Comparison of ENCODE assay signal across 10 cellular contexts in genomic region chr17:69060835-69061234, GRCh38. TPM values are rescaled to one million over a fixed set of nuclear protein-coding genes. Genes with fewer than 3 reads are reported as not detected.
DNase-seq lines count a peak whose midpoint lies in the region; ATAC-seq, FAIRE-seq and TF ChIP-seq lines count a peak whose summit lies in the region.
"Had no signal": no experiment of that assay in that cellular context is flagged by ENCODE, and none has a peak within 500 bp of the region (broad histone marks: within the 10 kb centered on the region; RNA-seq: fewer than 3 reads in every experiment).

Gene ABCA9 (minus strand): TSS chr17:69060927. CDS start chr17:69051126, 9,801 bp downstream.

- H3K36me3 ChIP-seq in smooth muscle cell (ENCODE audit: low read depth) = peaks cover 4% of the 10 kb centered on the region

- no peak for FAIRE-seq in HTR-8/SVneo (lab: Jason Lieb, UNC)

- 58% methylated on average over 2 of the region's 2 CpGs for WGBS in smooth muscle cell (ENCODE audit: low lambda C conversion rate)

- H3K9ac ChIP-seq in smooth muscle cell (ENCODE audit: low read depth) = no peak within 1 kb of the TSS

- ATAC-seq in HG02798 (IDR thresholded peaks at IDR 0.05; ENCODE audit: poor library complexity, unreplicated experiment) = no peak
- ATAC-seq: Panc1 had no signal

- peak within 1 kb of the TSS; percentile 63 for H2AFZ ChIP-seq in smooth muscle cell (ENCODE audit: low read depth)

- DNase-seq in GM03348 (ENCODE audit: low spot score) = peak; percentile 69
- peak; percentile 95 to 97 for DNase-seq in cardiac fibroblast (ENCODE audit: low read depth in 2 of 2)
- DNase-seq in kidney glomerular epithelial cell (lab: John Stamatoyannopoulos, UW) = peak; percentile 83
- no peak for DNase-seq in smooth muscle cell (lab: John Stamatoyannopoulos, UW; ENCODE audit: unreplicated experiment)
- no peak for DNase-seq in NCI-H1092 (lab: John Stamatoyannopoulos, UW)
- DNase-seq in HTR-8/SVneo (ENCODE audit: insufficient read length, low spot score) = no peak
- no peak for DNase-seq in NCI-H1092 treated with DMSO at 0.1 percent for 48 hours (lab: John Stamatoyannopoulos, UW)
- DNase-seq: activated CD4-positive, alpha-beta T cell treated with anti-CD3 and anti-CD28 coated beads for 48 hours had no signal

- peaks cover 9% of the 10 kb centered on the region for H3K9me3 ChIP-seq in smooth muscle cell (replicated peaks; ENCODE audit: low read depth)

- H3K4me1 ChIP-seq in smooth muscle cell (ENCODE audit: low read depth) = no peaks in the 10 kb centered on the region

- H3K4me2 ChIP-seq in smooth muscle cell = no peak within 1 kb of the TSS

- H3K27me3 ChIP-seq in smooth muscle cell (ENCODE audit: low read depth) = no peaks in the 10 kb centered on the region

- H4K20me1 ChIP-seq in smooth muscle cell (ENCODE audit: low read depth) = no peaks in the 10 kb centered on the region

- H3K27ac ChIP-seq in smooth muscle cell (ENCODE audit: low read depth) = no peak within 1 kb of the TSS

- no peak for TF ChIP-seq CTCF in cardiac fibroblast (IDR thresholded peaks at IDR 0.05; ENCODE audit: low read depth, low read length)
- no peak for TF ChIP-seq CTCF in smooth muscle cell (IDR thresholded peaks at IDR 0.05; ENCODE audit: borderline replicate concordance, insufficient read depth, poor library complexity, severe bottlenecking)

- H3F3A ChIP-seq in smooth muscle cell (ENCODE audit: low read depth) = no peaks in the 10 kb centered on the region

- no peaks in the 10 kb centered on the region for H3K79me2 ChIP-seq in smooth muscle cell (ENCODE audit: low read depth)

- H3K4me3 ChIP-seq in cardiac fibroblast (replicated peaks in 1 of 2; ENCODE audit: low read depth in 2 of 2, low read length in 2 of 2) (peak within 1 kb of the TSS; percentile 24 to 34), smooth muscle cell (no peak within 1 kb of the TSS)

RNA-seq across cellular contexts. Expression of gene ABCA9, which starts in this region (rescaled TPM):
- 0.18 TPM in 1 of 2 replicates, not detected in the other for total RNA-seq in smooth muscle cell
- polyA plus RNA-seq in smooth muscle cell = not detected in 2 replicates

Comparison
In these comparisons a context has a peak if more than half of its experiments do, and no peak if none do; other contexts are left out.
1. DNase-seq: peak in GM03348 (single experiment), cardiac fibroblast (2 of 2) and kidney glomerular epithelial cell (single experiment); none in smooth muscle cell (single experiment), NCI-H1092 (single experiment), HTR-8/SVneo (single experiment) and NCI-H1092 treated with DMSO at 0.1 percent for 48 hours (single experiment).